Comparison of ENCODE assay signal across 7 cellular contexts in the genomic region with DNA sequence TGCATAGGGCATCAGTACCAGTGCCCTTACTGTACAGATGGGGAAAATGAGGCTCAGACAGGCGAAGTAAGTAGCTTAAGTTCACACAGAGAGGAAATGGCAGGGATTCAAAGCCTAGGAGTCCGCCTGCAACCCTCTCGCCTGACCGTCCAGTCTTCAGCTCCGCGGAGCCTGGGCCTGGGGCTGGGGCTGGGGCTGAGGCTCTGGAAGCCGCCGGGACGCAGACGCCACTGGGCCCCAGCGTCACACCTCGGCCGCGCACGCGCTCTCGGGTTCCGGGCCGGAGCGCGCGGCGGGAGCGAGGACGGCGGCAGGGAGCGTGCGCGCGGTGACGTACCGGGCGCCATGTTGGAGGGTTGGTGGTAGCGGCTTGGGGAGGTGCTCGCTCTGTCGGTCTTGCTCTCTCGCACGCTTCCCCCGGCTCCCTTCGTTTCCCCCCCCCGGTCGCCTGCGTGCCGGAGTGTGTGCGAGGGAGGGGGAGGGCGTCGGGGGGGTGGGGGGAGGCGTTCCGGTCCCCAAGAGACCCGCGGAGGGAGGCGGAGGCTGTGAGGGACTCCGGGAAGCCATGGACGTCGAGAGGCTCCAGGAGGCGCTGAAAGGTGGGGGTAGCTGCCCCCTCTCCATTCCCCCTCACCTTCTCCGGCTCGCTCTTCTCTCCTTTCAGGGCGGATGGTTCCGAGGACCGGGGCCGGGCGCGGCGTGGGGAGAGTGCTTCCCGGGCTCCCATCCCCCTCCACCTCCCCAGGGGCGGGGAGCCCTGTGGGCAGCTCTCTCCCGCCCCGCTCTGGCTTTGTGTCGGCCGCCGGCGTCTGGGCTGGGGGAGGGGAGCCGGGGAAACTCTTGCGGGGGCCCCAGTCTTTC. TPM values are rescaled to one million over a fixed set of nuclear protein-coding genes. Genes with fewer than 3 reads are reported as not detected.
DNase-seq lines count a peak whose midpoint lies in the region; ATAC-seq lines count a peak whose summit lies in the region.

A gene with protein sequence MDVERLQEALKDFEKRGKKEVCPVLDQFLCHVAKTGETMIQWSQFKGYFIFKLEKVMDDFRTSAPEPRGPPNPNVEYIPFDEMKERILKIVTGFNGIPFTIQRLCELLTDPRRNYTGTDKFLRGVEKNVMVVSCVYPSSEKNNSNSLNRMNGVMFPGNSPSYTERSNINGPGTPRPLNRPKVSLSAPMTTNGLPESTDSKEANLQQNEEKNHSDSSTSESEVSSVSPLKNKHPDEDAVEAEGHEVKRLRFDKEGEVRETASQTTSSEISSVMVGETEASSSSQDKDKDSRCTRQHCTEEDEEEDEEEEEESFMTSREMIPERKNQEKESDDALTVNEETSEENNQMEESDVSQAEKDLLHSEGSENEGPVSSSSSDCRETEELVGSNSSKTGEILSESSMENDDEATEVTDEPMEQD (plus strand): TSS at position 339 of the 861 bp plus-strand sequence. CDS start 227 bp downstream, at position 566.

- intact Hi-C loops in sciatic nerve (cut with DNase I): no loop called here

- ATAC-seq in GM18502 (IDR thresholded peaks at IDR 0.05; ENCODE audit: poor library complexity, unreplicated experiment) (peak; percentile 86), HG02852 (IDR thresholded peaks at IDR 0.05; ENCODE audit: unreplicated experiment) (peak; percentile 83), sciatic nerve (peak; percentile 97)

- DNase-seq in NCI-H1694 treated with DMSO at 0.1 percent for 48 hours (lab: John Stamatoyannopoulos, UW) (peak; percentile 17), T1000 (lab: John Stamatoyannopoulos, UW) (peak; percentile 90), astrocyte of the hippocampus (ENCODE audit: low read depth, low spot score) (peak; percentile 97), hippocampal formation (lab: John Stamatoyannopoulos, UW) (peak; percentile 71 to 83), sciatic nerve (ENCODE audit: low spot score) (peak; percentile 92)

RNA-seq across cellular contexts. Expression of the gene that starts here (rescaled TPM):
- total RNA-seq in sciatic nerve: 113 TPM

Comparison
In these comparisons a context has a peak if more than half of its experiments do, and no peak if none do; other contexts are left out.
1. Peak in every context shown above with its lines: DNase-seq and ATAC-seq.
2. DNase-seq: peak in every context shown above with its lines; median percentile 97 in astrocyte of the hippocampus; 92 in sciatic nerve; 90 in T1000; 77 in hippocampal formation; 17 in NCI-H1694 treated with DMSO at 0.1 percent for 48 hours.